Comparison of ENCODE assay signal across 9 cellular contexts in genomic region chr7:155752756-155753445, GRCh38. TPM values are rescaled to one million over a fixed set of nuclear protein-coding genes. Genes with fewer than 3 reads are reported as not detected.
A peak's percentile ranks its signal among the peaks of the same experiment; 100 is the strongest.
DNase-seq lines count a peak whose midpoint lies in the region; ATAC-seq and TF ChIP-seq lines count a peak whose summit lies in the region.
"Had no signal": no experiment of that assay in that cellular context is flagged by ENCODE, and none has a peak within 500 bp of the region (broad histone marks: within the 10 kb centered on the region; RNA-seq: fewer than 3 reads in every experiment).

No MANE protein-coding gene starts in this region.

- H3K4me3 Mint-ChIP-seq in activated T-helper 17 cell treated with anti-CD3 and anti-CD28 coated beads, Interleukin-2, amount 50 U/mL, for 72 hours: peak overlapping the region; percentile 29

- peaks cover 57% of the 10 kb centered on the region for H3K4me1 Mint-ChIP-seq in activated T-helper 17 cell treated with anti-CD3 and anti-CD28 coated beads, Interleukin-2, amount 50 U/mL, for 72 hours

- peaks cover 82% of the 10 kb centered on the region for H3K36me3 Mint-ChIP-seq in activated T-helper 17 cell treated with anti-CD3 and anti-CD28 coated beads, Interleukin-2, amount 50 U/mL, for 72 hours (ENCODE audit: low read depth)

- peak overlapping the region; percentile 65 for H3K27ac Mint-ChIP-seq in activated T-helper 17 cell treated with anti-CD3 and anti-CD28 coated beads, Interleukin-2, amount 50 U/mL, for 72 hours

- peak; percentile 68 for ATAC-seq in GM19395 (IDR thresholded peaks at IDR 0.05; ENCODE audit: unreplicated experiment)
- peak; percentile 67 for ATAC-seq in HG03045 (IDR thresholded peaks at IDR 0.05; ENCODE audit: unreplicated experiment)
- no peak for ATAC-seq in activated T-helper 17 cell treated with anti-CD3 and anti-CD28 coated beads, Interleukin-2, amount 50 U/mL, for 72 hours (replicated peaks)
- ATAC-seq in SK-N-SH treated with all-trans-retinoic acid at 6 μM for 48 hours: no peak
- ATAC-seq: PC-3 had no signal

- peak overlapping the region; percentile 24; the same call in 1 of the 2 replicates for H3K4me3 ChIP-seq in GM08714 (ENCODE audit: low read length)

- DNase-seq in DMS79 treated with DMSO at 0.1 percent for 48 hours (lab: John Stamatoyannopoulos, UW) (no peak), superior temporal gyrus (ENCODE audit: extremely low spot score) (no peak), middle frontal gyrus (ENCODE audit: extremely low spot score, low spot score) (no peak)
- DNase-seq: PC-3 had no signal

- H3K27me3 Mint-ChIP-seq in activated T-helper 17 cell treated with anti-CD3 and anti-CD28 coated beads, Interleukin-2, amount 50 U/mL, for 72 hours: no peaks in the 10 kb centered on the region

- no peaks in the 10 kb centered on the region for H3K9me3 Mint-ChIP-seq in activated T-helper 17 cell treated with anti-CD3 and anti-CD28 coated beads, Interleukin-2, amount 50 U/mL, for 72 hours

TF ChIP-seq in SK-N-SH treated with all-trans-retinoic acid at 6 μM for 48 hours, 23 proteins besides CTCF, POLR2A, EP300 and RAD21:
- TF ChIP-seq, protein P1, sequence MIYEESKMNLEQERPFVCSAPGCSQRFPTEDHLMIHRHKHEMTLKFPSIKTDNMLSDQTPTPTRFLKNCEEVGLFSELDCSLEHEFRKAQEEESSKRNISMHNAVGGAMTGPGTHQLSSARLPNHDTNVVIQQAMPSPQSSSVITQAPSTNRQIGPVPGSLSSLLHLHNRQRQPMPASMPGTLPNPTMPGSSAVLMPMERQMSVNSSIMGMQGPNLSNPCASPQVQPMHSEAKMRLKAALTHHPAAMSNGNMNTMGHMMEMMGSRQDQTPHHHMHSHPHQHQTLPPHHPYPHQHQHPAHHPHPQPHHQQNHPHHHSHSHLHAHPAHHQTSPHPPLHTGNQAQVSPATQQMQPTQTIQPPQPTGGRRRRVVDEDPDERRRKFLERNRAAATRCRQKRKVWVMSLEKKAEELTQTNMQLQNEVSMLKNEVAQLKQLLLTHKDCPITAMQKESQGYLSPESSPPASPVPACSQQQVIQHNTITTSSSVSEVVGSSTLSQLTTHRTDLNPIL (CRISPR knock-in tag; IDR thresholded peaks at IDR 0.05; ENCODE audit: low read depth): no peak
- TF ChIP-seq PPARA (CRISPR knock-in tag; IDR thresholded peaks at IDR 0.05; ENCODE audit: borderline replicate concordance) (no peak), TCF4 (CRISPR knock-in tag; IDR thresholded peaks at IDR 0.05; ENCODE audit: borderline replicate concordance) (no peak), BACH2 (CRISPR knock-in tag; IDR thresholded peaks at IDR 0.05; ENCODE audit: borderline replicate concordance) (no peak), POU6F1 (CRISPR knock-in tag; IDR thresholded peaks at IDR 0.05; ENCODE audit: borderline replicate concordance, low read depth) (no peak), ZNF8 (CRISPR knock-in tag; IDR thresholded peaks at IDR 0.05) (no peak)
- TF ChIP-seq, protein P2, sequence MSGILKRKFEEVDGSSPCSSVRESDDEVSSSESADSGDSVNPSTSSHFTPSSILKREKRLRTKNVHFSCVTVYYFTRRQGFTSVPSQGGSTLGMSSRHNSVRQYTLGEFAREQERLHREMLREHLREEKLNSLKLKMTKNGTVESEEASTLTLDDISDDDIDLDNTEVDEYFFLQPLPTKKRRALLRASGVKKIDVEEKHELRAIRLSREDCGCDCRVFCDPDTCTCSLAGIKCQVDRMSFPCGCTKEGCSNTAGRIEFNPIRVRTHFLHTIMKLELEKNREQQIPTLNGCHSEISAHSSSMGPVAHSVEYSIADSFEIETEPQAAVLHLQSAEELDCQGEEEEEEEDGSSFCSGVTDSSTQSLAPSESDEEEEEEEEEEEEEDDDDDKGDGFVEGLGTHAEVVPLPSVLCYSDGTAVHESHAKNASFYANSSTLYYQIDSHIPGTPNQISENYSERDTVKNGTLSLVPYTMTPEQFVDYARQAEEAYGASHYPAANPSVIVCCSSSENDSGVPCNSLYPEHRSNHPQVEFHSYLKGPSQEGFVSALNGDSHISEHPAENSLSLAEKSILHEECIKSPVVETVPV (CRISPR knock-in tag; IDR thresholded peaks at IDR 0.05): no peak
- TF ChIP-seq, protein P3, sequence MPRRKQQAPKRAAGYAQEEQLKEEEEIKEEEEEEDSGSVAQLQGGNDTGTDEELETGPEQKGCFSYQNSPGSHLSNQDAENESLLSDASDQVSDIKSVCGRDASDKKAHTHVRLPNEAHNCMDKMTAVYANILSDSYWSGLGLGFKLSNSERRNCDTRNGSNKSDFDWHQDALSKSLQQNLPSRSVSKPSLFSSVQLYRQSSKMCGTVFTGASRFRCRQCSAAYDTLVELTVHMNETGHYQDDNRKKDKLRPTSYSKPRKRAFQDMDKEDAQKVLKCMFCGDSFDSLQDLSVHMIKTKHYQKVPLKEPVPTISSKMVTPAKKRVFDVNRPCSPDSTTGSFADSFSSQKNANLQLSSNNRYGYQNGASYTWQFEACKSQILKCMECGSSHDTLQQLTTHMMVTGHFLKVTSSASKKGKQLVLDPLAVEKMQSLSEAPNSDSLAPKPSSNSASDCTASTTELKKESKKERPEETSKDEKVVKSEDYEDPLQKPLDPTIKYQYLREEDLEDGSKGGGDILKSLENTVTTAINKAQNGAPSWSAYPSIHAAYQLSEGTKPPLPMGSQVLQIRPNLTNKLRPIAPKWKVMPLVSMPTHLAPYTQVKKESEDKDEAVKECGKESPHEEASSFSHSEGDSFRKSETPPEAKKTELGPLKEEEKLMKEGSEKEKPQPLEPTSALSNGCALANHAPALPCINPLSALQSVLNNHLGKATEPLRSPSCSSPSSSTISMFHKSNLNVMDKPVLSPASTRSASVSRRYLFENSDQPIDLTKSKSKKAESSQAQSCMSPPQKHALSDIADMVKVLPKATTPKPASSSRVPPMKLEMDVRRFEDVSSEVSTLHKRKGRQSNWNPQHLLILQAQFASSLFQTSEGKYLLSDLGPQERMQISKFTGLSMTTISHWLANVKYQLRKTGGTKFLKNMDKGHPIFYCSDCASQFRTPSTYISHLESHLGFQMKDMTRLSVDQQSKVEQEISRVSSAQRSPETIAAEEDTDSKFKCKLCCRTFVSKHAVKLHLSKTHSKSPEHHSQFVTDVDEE (CRISPR knock-in tag; IDR thresholded peaks at IDR 0.05): no peak

RNA-seq across cellular contexts. Expression of gene SHH, which starts 59.4 kb away (rescaled TPM):
- not detected for total RNA-seq in activated T-helper 17 cell treated with anti-CD3 and anti-CD28 coated beads, Interleukin-2, amount 50 U/mL, for 72 hours

Comparison
In these comparisons a context has a peak if more than half of its experiments do, and no peak if none do; other contexts are left out.
1. ATAC-seq: peak in GM19395 (single experiment) and HG03045 (single experiment); none in activated T-helper 17 cell treated with anti-CD3 and anti-CD28 coated beads, Interleukin-2, amount 50 U/mL, for 72 hours (single experiment) and SK-N-SH treated with all-trans-retinoic acid at 6 μM for 48 hours (single experiment).